Comparison of ENCODE assay signal across 14 cellular contexts in genomic region chr7:144282490-144282889, GRCh38. TPM values are rescaled to one million over a fixed set of nuclear protein-coding genes. Genes with fewer than 3 reads are reported as not detected.
"Had no signal": no experiment of that assay in that cellular context is flagged by ENCODE, and none has a peak within 500 bp of the region (broad histone marks: within the 10 kb centered on the region; RNA-seq: fewer than 3 reads in every experiment).

No MANE protein-coding gene starts in this region.

RNA-seq across cellular contexts. Expression of gene CTAGE8, which starts 13.4 kb away (rescaled TPM):
- total RNA-seq: cerebellum, dermis blood vessel endothelial cell, glomerular endothelial cell, lung microvascular endothelial cell had no signal

RNA-seq across cellular contexts. Expression of gene OR2A7, which starts 17.9 kb away (rescaled TPM):
- total RNA-seq: dermis blood vessel endothelial cell, endothelial cell of umbilical vein, lung microvascular endothelial cell had no signal

RNA-seq across cellular contexts. Expression of gene OR2A1, which starts 29.7 kb away (rescaled TPM):
- total RNA-seq: cerebellum, dermis blood vessel endothelial cell, endothelial cell of umbilical vein, esophagus squamous epithelium, glomerular endothelial cell, kidney epithelial cell, left cardiac atrium, left ventricle myocardium inferior, lung microvascular endothelial cell, mucosa of descending colon had no signal
- polyA plus RNA-seq: keratinocyte had no signal

RNA-seq across cellular contexts. Expression of gene OR2A42, which starts 43.1 kb away (rescaled TPM):
- total RNA-seq: dermis blood vessel endothelial cell, endothelial cell of umbilical vein, epithelial cell of proximal tubule, glomerular endothelial cell, left ventricle myocardium inferior, liver, lung microvascular endothelial cell, mesenteric fat pad had no signal
- polyA plus RNA-seq: endothelial cell of umbilical vein, keratinocyte, liver had no signal
